ENCODE assay signal across 33 cellular contexts in the genomic region with DNA sequence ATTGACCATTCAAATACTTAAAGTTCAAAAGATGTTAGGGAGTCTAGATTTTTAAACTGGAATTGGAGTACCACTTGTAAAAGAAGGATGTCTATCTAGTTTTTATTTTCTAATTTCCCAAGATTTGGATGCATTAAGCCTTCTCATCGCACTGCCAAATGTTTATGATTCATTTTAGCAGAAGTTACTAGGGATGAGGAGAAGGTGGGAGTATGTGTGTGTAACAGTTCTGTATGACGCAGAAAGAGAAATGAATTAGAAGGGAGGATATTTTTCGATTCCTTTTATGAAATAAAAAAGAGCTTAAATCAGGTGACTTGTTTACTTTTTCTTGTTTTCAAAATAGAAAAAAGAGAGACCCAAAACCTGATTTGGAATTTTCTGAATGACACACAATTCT.
"Had no signal": no experiment of that assay in that cellular context is flagged by ENCODE, and none has a peak within 500 bp of the region (broad histone marks: within the 10 kb centered on the region; RNA-seq: fewer than 3 reads in every experiment).

No MANE protein-coding gene starts in this region.

- H3K36me3 Mint-ChIP-seq: activated naive CD4-positive, alpha-beta T cell treated with anti-CD3 and anti-CD28 coated beads, Interleukin-2, amount 50 U/mL, for 24 hours had no signal

- H3K27me3 Mint-ChIP-seq: activated CD8-positive, alpha-beta T cell treated with anti-CD3 and anti-CD28 coated beads for 36 hours; activated naive CD4-positive, alpha-beta T cell treated with anti-CD3 and anti-CD28 coated beads, Interleukin-2, amount 50 U/mL, for 24 hours had no signal

- H3K4me1 Mint-ChIP-seq: activated CD4-positive, alpha-beta T cell treated with anti-CD3 and anti-CD28 coated beads, Interleukin-2, amount 10 ng/mL, durations not matched to agents 24 days and 14 days; activated naive CD4-positive, alpha-beta T cell treated with anti-CD3 and anti-CD28 coated beads, Interleukin-2, amount 50 U/mL, for 24 hours had no signal

- H3K27ac Mint-ChIP-seq: activated CD4-positive, alpha-beta T cell treated with anti-CD3 and anti-CD28 coated beads, Interleukin-2, amount 10 ng/mL, durations not matched to agents 24 days and 14 days; activated CD8-positive, alpha-beta T cell treated with anti-CD3 and anti-CD28 coated beads for 36 hours; activated naive CD4-positive, alpha-beta T cell treated with anti-CD3 and anti-CD28 coated beads, Interleukin-2, amount 50 U/mL, for 24 hours; activated naive CD8-positive, alpha-beta T cell treated with anti-CD3 and anti-CD28 coated beads, Interleukin-2, amount 10 ng/mL, durations not matched to agents 7 days and 5 days; activated T-helper 2 cell treated with anti-CD3 and anti-CD28 coated beads, Interferon-gamma antibody, Interleukin-2, Interleukin-4, amounts not matched to agents 10 μg/mL and 5 μg/mL and 100 μg/mL, durations not matched to agents 14 hours and 24 hours and 36 hours had no signal

- DNase-seq: activated CD4-positive, alpha-beta T cell treated with anti-CD3 and anti-CD28 coated beads for 1 hour; activated CD4-positive, alpha-beta T cell treated with anti-CD3 and anti-CD28 coated beads, Interleukin-2, amount 10 ng/mL, durations not matched to agents 24 days and 14 days; activated CD4-positive, alpha-beta T cell treated with anti-CD3 and anti-CD28 coated beads, Interleukin-2, amount 50 U/mL, for 4 hours; activated CD4-positive, CD25-positive, alpha-beta regulatory T cell; activated CD8-positive, alpha-beta T cell treated with anti-CD3 and anti-CD28 coated beads for 36 hours; activated gamma-delta T cell; activated naive CD4-positive, alpha-beta T cell treated with Interleukin-2 at 50 U/mL for 16 hours; activated naive CD8-positive, alpha-beta T cell treated with anti-CD3 and anti-CD28 coated beads, Interleukin-2, amount 10 ng/mL, durations not matched to agents 7 days and 5 days; activated T-cell treated with anti-CD3 and anti-CD28 coated beads, Interleukin-2, amount 50 U/mL, for 1 hour; body of pancreas; MM.1S; MV-4-11; NCI-H1092; NCI-H1436 treated with DMSO at 0.1 percent for 48 hours; NCI-H1694 treated with DMSO at 0.1 percent for 48 hours; NCI-H2029; NCI-H510A; NCI-H526; NCI-H748 treated with DMSO at 0.1 percent for 48 hours; NK-92 treated with Interleukin-12 subunit alpha and Interleukin-12 subunit beta, amount 100 ng/mL, for 24 hours; PC-3; Peyer's patch; RPMI8226; SIG-M5; T-helper 1 cell; T-helper 2 cell; T-helper 9 cell; WERI-Rb-1 had no signal

- H3K9me3 Mint-ChIP-seq: activated CD8-positive, alpha-beta T cell treated with anti-CD3 and anti-CD28 coated beads for 36 hours; activated naive CD4-positive, alpha-beta T cell treated with anti-CD3 and anti-CD28 coated beads, Interleukin-2, amount 50 U/mL, for 24 hours had no signal

- ATAC-seq: activated CD8-positive, alpha-beta T cell treated with anti-CD3 and anti-CD28 coated beads for 36 hours; body of pancreas; PC-3; Right ventricle myocardium inferior; SK-N-SH treated with all-trans-retinoic acid at 6 μM for 48 hours had no signal

- H3K4me3 ChIP-seq: body of pancreas, breast epithelium, Peyer's patch had no signal

- H3K4me3 Mint-ChIP-seq: activated CD4-positive, alpha-beta T cell treated with anti-CD3 and anti-CD28 coated beads, Interleukin-2, amount 10 ng/mL, durations not matched to agents 24 days and 14 days; activated CD8-positive, alpha-beta T cell treated with anti-CD3 and anti-CD28 coated beads for 36 hours; activated naive CD4-positive, alpha-beta T cell treated with anti-CD3 and anti-CD28 coated beads, Interleukin-2, amount 50 U/mL, for 24 hours; activated naive CD8-positive, alpha-beta T cell treated with anti-CD3 and anti-CD28 coated beads, Interleukin-2, amount 10 ng/mL, durations not matched to agents 7 days and 5 days had no signal
